1 cellular context compared by ENCODE assay signal in the genomic region with DNA sequence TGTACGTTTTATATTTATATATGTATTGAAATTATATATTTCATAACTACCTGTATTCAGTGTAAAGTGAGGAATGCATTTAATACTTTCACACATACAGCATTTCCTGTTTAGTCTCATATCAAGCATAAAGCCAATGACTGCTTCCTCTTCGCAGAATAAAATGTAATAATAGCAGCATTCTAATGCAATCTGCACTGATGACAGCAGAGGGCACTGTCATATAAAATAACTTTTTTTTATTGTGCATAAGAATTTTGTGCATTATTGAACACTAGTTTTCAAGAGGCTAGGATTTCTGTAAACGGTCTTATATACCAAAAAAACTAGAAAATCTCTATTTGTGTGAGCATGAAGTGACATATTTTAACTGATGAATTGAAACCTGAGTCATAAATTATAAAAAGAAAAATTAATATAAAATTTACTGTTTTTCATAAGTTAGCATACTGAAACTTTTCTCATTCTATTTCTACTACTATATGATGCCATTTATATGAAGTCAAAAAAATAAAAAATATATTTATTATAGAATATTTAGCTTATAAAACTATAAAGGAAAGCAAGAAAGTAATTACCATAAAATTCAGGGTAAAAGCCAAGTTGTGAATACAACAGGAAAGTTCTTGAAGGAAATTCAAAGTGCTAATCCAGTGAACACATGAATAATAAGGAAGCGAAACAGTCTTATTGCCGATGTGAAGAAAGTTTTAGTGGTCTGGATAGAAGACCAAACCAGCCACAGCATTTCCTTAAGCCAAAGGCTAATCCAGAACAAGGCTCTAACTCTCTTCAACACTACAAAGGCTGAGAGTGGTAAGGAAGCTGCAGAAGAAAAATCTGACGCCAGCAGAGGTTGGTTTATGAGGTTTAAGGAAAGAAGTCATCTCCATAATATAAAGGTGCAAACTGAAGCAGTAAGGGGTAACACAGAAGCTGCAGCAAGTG.
TF ChIP-seq lines count a peak whose summit lies in the region.

No MANE protein-coding gene starts in this region.

TF ChIP-seq in HCT116, 20 proteins besides CTCF, POLR2A, EP300 and RAD21 (continued from another document):
- TF ChIP-seq ELF1 (IDR thresholded peaks at IDR 0.05; ENCODE audit: borderline replicate concordance, low read depth): no peak
